In genomic region chr5:127562252-127562651, GRCh38 we compare ENCODE assay signal across 8 cellular contexts. TPM values are rescaled to one million over a fixed set of nuclear protein-coding genes. Genes with fewer than 3 reads are reported as not detected.
DNase-seq lines count a peak whose midpoint lies in the region; ATAC-seq and TF ChIP-seq lines count a peak whose summit lies in the region.

No MANE protein-coding gene starts in this region.

- no peaks in the 10 kb centered on the region for H3K79me2 ChIP-seq in fibroblast of lung (ENCODE audit: control insufficient read depth, insufficient read depth, low read length)
- H3K79me2 ChIP-seq in smooth muscle cell (ENCODE audit: low read depth), result no peaks in the 10 kb centered on the region

- H3K4me1 ChIP-seq in fibroblast of lung (ENCODE audit: control insufficient read depth, extremely low read depth, insufficient read depth, low read length) (peaks cover 6% of the 10 kb centered on the region), smooth muscle cell (ENCODE audit: low read depth) (no peaks in the 10 kb centered on the region), Peyer's patch (no peaks in the 10 kb centered on the region)

- H3K4me2 ChIP-seq in fibroblast of lung (ENCODE audit: extremely low read depth, insufficient read depth, low read length), result no peak overlapping the region
- H3K4me2 ChIP-seq in smooth muscle cell, result no peak overlapping the region

- no peak overlapping the region for H3K4me3 ChIP-seq in fibroblast of lung (replicated peaks in 1 of 4; ENCODE audit: control extremely low read depth in 1 of 4, insufficient read depth in 1 of 4, low read depth in 3 of 4, low read length in 4 of 4)
- H3K4me3 ChIP-seq in smooth muscle cell, result no peak overlapping the region
- no peak overlapping the region for H3K4me3 ChIP-seq in Peyer's patch

- H3K9ac ChIP-seq in fibroblast of lung (ENCODE audit: insufficient read depth, low read length) (no peak overlapping the region), smooth muscle cell (ENCODE audit: low read depth) (no peak overlapping the region)

- H4K20me1 ChIP-seq in fibroblast of lung (ENCODE audit: control insufficient read depth, extremely low read depth, insufficient read depth, low read length) (no peaks in the 10 kb centered on the region), smooth muscle cell (ENCODE audit: low read depth) (no peaks in the 10 kb centered on the region)

- H3F3A ChIP-seq in smooth muscle cell (ENCODE audit: low read depth), result no peaks in the 10 kb centered on the region

- no peaks in the 10 kb centered on the region for H3K36me3 ChIP-seq in fibroblast of lung (ENCODE audit: control insufficient read depth, insufficient read depth, low read length)
- no peaks in the 10 kb centered on the region for H3K36me3 ChIP-seq in smooth muscle cell (ENCODE audit: low read depth)
- no peaks in the 10 kb centered on the region for H3K36me3 ChIP-seq in Peyer's patch

- TF ChIP-seq CTCF in fibroblast of lung (conservative IDR thresholded peaks at IDR 0.05 in 1 of 2, IDR thresholded peaks at IDR 0.05 in 1 of 2; ENCODE audit: low read depth in 1 of 2, low read length in 2 of 2), result peak; percentile 15 to 43
- TF ChIP-seq CTCF in smooth muscle cell (IDR thresholded peaks at IDR 0.05; ENCODE audit: borderline replicate concordance, insufficient read depth, poor library complexity, severe bottlenecking), result peak; percentile 27
- TF ChIP-seq CTCF in Peyer's patch (IDR thresholded peaks at IDR 0.05), result peak in 2 of 6 experiments; percentile 31 to 32

- H2AFZ ChIP-seq in fibroblast of lung (ENCODE audit: low read length), result no peak overlapping the region
- no peak overlapping the region for H2AFZ ChIP-seq in smooth muscle cell (ENCODE audit: low read depth)

- H3K27ac ChIP-seq in fibroblast of lung (ENCODE audit: insufficient read depth, low read length) (no peak overlapping the region), smooth muscle cell (ENCODE audit: low read depth) (no peak overlapping the region), Peyer's patch (no peak overlapping the region)

- TF ChIP-seq POLR2A in Peyer's patch (IDR thresholded peaks at IDR 0.05), result no peak

- no peak for ATAC-seq in HG03439 (IDR thresholded peaks at IDR 0.05; ENCODE audit: unreplicated experiment)

- H3K27me3 ChIP-seq in fibroblast of lung (ENCODE audit: control insufficient read depth, insufficient read depth, low read length) (peaks cover 1% of the 10 kb centered on the region), smooth muscle cell (ENCODE audit: low read depth) (no peaks in the 10 kb centered on the region), Peyer's patch (no peaks in the 10 kb centered on the region)

- no peaks in the 10 kb centered on the region for H3K9me3 ChIP-seq in fibroblast of lung (ENCODE audit: control insufficient read depth, insufficient read depth, low read depth, low read length)
- H3K9me3 ChIP-seq in smooth muscle cell (replicated peaks; ENCODE audit: low read depth), result no peaks in the 10 kb centered on the region
- no peaks in the 10 kb centered on the region for H3K9me3 ChIP-seq in Peyer's patch

- WGBS in smooth muscle cell (ENCODE audit: low lambda C conversion rate), result 21% methylated on average over 3 of the region's 3 CpGs

- DNase-seq in NCI-H2196 (lab: John Stamatoyannopoulos, UW; ENCODE audit: unreplicated experiment) (peak; percentile 4), NCI-H2196 treated with DMSO at 0.1 percent for 48 hours (lab: John Stamatoyannopoulos, UW; ENCODE audit: unreplicated experiment) (no peak), NCI-H526 treated with DMSO at 0.1 percent for 48 hours (lab: John Stamatoyannopoulos, UW) (peak; percentile 14), fibroblast of lung (ENCODE audit: low read depth in 2 of 2) (peak; percentile 12 to 36), smooth muscle cell (lab: John Stamatoyannopoulos, UW; ENCODE audit: unreplicated experiment) (no peak), Peyer's patch (no peak), middle frontal gyrus (ENCODE audit: extremely low spot score, low spot score) (no peak)

RNA-seq across cellular contexts. Expression of gene PRRC1, which starts 44.8 kb away (rescaled TPM):
- total RNA-seq in fibroblast of lung, result 36.5 and 44.3 TPM in 2 replicates
- polyA plus RNA-seq in fibroblast of lung, result 108 and 125 TPM in 2 replicates
- 59.7 and 74.4 TPM in 2 replicates for polyA plus RNA-seq in fibroblast of lung (2012)
- polyA minus RNA-seq in fibroblast of lung (ENCODE audit: low replicate concordance), result 126 and 150 TPM in 2 replicates
- total RNA-seq in smooth muscle cell, result 159 and 174 TPM in 2 replicates
- polyA plus RNA-seq in smooth muscle cell, result 74.4 and 80.5 TPM in 2 replicates
- total RNA-seq in Peyer's patch, result 10 to 100 TPM; 34.1 to 60.9 (median 46.3) TPM

Comparison
In these comparisons a context has a peak if more than half of its experiments do, and no peak if none do; other contexts are left out.
1. DNase-seq: peak in NCI-H2196 (single experiment), NCI-H526 treated with DMSO at 0.1 percent for 48 hours (single experiment) and fibroblast of lung (2 of 2); none in NCI-H2196 treated with DMSO at 0.1 percent for 48 hours (single experiment), smooth muscle cell (single experiment), Peyer's patch (0 of 3) and middle frontal gyrus (single experiment).